ENCODE assay signal across 1 cellular context in the genomic region with DNA sequence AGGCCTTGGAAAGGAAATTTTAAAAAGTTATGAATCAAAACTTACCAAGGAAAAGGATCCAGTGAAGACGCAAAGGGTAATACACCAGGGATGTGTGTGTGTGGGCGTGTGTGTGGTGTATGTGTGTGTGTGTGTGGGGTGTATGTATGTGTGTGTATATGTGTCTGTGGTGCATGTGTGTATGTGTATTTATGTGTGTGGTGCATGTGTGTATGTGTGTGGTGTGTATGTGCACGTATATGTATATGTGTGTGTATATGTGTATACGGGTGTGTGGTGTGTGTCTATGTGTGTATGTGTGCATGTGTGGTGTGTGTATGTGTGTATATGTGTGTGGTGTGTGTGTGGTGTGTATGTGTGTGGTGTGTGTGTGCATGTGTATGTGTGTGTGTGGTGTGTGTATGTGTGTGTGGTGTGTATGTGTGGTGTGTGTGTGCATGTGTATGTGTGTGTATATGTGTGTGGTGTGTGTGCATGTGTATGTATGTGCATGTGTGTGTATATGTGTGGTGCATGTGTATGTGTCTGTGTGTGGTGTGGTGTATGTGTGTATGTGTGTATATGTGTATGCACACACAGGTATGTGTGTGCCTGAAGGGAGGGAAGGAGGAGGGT.
TF ChIP-seq lines count a peak whose summit lies in the region.

No MANE protein-coding gene starts in this region.

TF ChIP-seq in H1, 55 proteins besides CTCF, POLR2A, EP300 and RAD21:
- no peak for TF ChIP-seq POU5F1 (IDR thresholded peaks at IDR 0.05; ENCODE audit: low read depth, low read length)
- no peak for TF ChIP-seq SP2 (IDR thresholded peaks at IDR 0.05; ENCODE audit: low read length)
- no peak for TF ChIP-seq PHF8 (conservative IDR thresholded peaks at IDR 0.05; ENCODE audit: low read depth, low read length)
- TF ChIP-seq GABPA (IDR thresholded peaks at IDR 0.05; ENCODE audit: borderline replicate concordance, insufficient read depth, low read length) = no peak
- TF ChIP-seq USF2 (IDR thresholded peaks at IDR 0.05; ENCODE audit: low read length) = no peak
- TF ChIP-seq RBBP5 (IDR thresholded peaks at IDR 0.05; ENCODE audit: borderline replicate concordance, low read depth, low read length) = no peak
- TF ChIP-seq E2F6 (IDR thresholded peaks at IDR 0.05) = no peak
- no peak for TF ChIP-seq GTF2F1 (IDR thresholded peaks at IDR 0.05; ENCODE audit: borderline replicate concordance, low read depth, low read length)
- no peak for TF ChIP-seq SUZ12 (IDR thresholded peaks at IDR 0.05; ENCODE audit: low read length)
